In genomic region chr6:35081426-35081851, GRCh38 we compare ENCODE assay signal across 14 cellular contexts. TPM values are rescaled to one million over a fixed set of nuclear protein-coding genes. Genes with fewer than 3 reads are reported as not detected.
DNase-seq lines count a peak whose midpoint lies in the region; ATAC-seq and TF ChIP-seq lines count a peak whose summit lies in the region.
"Had no signal": no experiment of that assay in that cellular context is flagged by ENCODE, and none has a peak within 500 bp of the region (broad histone marks: within the 10 kb centered on the region; RNA-seq: fewer than 3 reads in every experiment).

No MANE protein-coding gene starts in this region.

- H2BK20ac ChIP-seq in H9 (ENCODE audit: low read depth, low read length, poor library complexity, severe bottlenecking) = no peak overlapping the region

- H3K36me3 ChIP-seq in esophagus (ENCODE audit: control insufficient read depth in 2 of 2, insufficient read depth in 2 of 2, low read length in 1 of 2) = peaks cover 8 to 64% of the 10 kb centered on the region in 2 donors

- peaks cover 18 to 23% of the 10 kb centered on the region in 2 experiments for H3K4me1 Mint-ChIP-seq in H9

- H3K79me2 ChIP-seq in H9 (ENCODE audit: insufficient read depth, low read length) = no peaks in the 10 kb centered on the region

- WGBS in H9 (ENCODE audit: extremely low coverage, insufficient read length, low lambda C conversion rate) = no CpG with 5 or more reads among the region's 13 CpGs
- 58 to 59% methylated on average over 13 of the region's 13 CpGs for WGBS in esophagus, 2 donors

- H3K56ac ChIP-seq in H9 (ENCODE audit: insufficient read length, low read depth, low read length) = no peak overlapping the region

- no peak overlapping the region for H4K8ac ChIP-seq in H9 (replicated peaks; ENCODE audit: insufficient read length, low read depth, low read length)

- H3K4me3 Mint-ChIP-seq in H9 = no peak overlapping the region; a peak in 1 of 5 replicates
- H3K4me3 Mint-ChIP-seq: effector memory CD8-positive, alpha-beta T cell had no signal

- no peaks in the 10 kb centered on the region for H3K23me2 ChIP-seq in H9 (ENCODE audit: insufficient read length, low read depth, low read length, poor library complexity, severe bottlenecking)

- H3K27ac Mint-ChIP-seq in H9 = peak overlapping the region; percentile 76 to 95 (median 94); a peak in 6 of 7 replicates
- H3K27ac Mint-ChIP-seq: effector memory CD8-positive, alpha-beta T cell had no signal

- no peak overlapping the region for H2BK120ac ChIP-seq in H9 (ENCODE audit: low read depth, low read length, poor library complexity, severe bottlenecking)

- no peak overlapping the region for H3K4ac ChIP-seq in H9 (ENCODE audit: low read depth, low read length)

- POLR2A ChIA-PET in RWPE1 (lab: Yijun Ruan, JAX; ENCODE audit: low non-redundant PET) = no interaction called here

- H3K23ac ChIP-seq in H9 (ENCODE audit: insufficient read length, low read depth, low read length) = no peak overlapping the region

- no peak overlapping the region for H2AK5ac ChIP-seq in H9 (ENCODE audit: insufficient read length, low read length)

- peaks cover 11 to 53% (median 52%) of the 10 kb centered on the region in 3 experiments for H3K36me3 Mint-ChIP-seq in H9 (ENCODE audit: insufficient read depth in 1 of 3, low read depth in 3 of 3)

- H2BK5ac ChIP-seq in H9 (ENCODE audit: insufficient read length, low read length) = no peak overlapping the region

- no peak overlapping the region for H4K5ac ChIP-seq in H9 (ENCODE audit: insufficient read length, low read depth, low read length)

- H3K4me1 ChIP-seq in H9 (ENCODE audit: insufficient read depth, low read length) (no peaks in the 10 kb centered on the region), esophagus (ENCODE audit: control insufficient read depth in 2 of 2, insufficient read depth in 2 of 2, low read length in 1 of 2) (peaks cover 2 to 13% of the 10 kb centered on the region in 2 donors)
- H3K4me1 ChIP-seq: pancreas had no signal

- no peak overlapping the region for H2AFZ ChIP-seq in H9 (ENCODE audit: low read length)

- TF ChIP-seq CTCF in H9 (conservative IDR thresholded peaks at IDR 0.05) = no peak
- no peak for TF ChIP-seq CTCF in RWPE1 (conservative IDR thresholded peaks at IDR 0.05; ENCODE audit: low read depth)

- no peak overlapping the region for H2BK15ac ChIP-seq in H9 (ENCODE audit: low read depth, low read length)

- H3K9ac ChIP-seq in H9 (ENCODE audit: extremely low read depth, insufficient read length, low read length) = no peak overlapping the region

- DNase-seq in H9 (no peak), RWPE1 (ENCODE audit: low spot score) (no peak), smooth muscle cell of the brain vasculature (ENCODE audit: low read depth, low spot score) (peak; percentile 23), DMS 273 (lab: John Stamatoyannopoulos, UW; ENCODE audit: unreplicated experiment) (no peak), amniotic stem cell (lab: John Stamatoyannopoulos, UW) (no peak)
- no peak for DNase-seq in activated CD8-positive, alpha-beta memory T cell treated with anti-CD3 and anti-CD28 coated beads, Interleukin-2, amount 50 U/mL, for 4 hours
- DNase-seq: activated effector memory CD4-positive, alpha-beta T cell treated with Interleukin-2 at 50 U/mL for 16 hours; DMS79; effector memory CD8-positive, alpha-beta T cell; NCI-H1105; NK-92 treated with Interleukin-12 subunit alpha and Interleukin-12 subunit beta, amount 100 ng/mL, for 24 hours had no signal

- no peak for ATAC-seq in HG03045 (IDR thresholded peaks at IDR 0.05; ENCODE audit: unreplicated experiment)
- ATAC-seq: effector memory CD8-positive, alpha-beta T cell had no signal

- no peaks in the 10 kb centered on the region; a peak in 1 of 5 replicates for H3K9me3 Mint-ChIP-seq in H9
- H3K9me3 Mint-ChIP-seq: effector memory CD8-positive, alpha-beta T cell had no signal

- H3K27ac ChIP-seq in H9 (ENCODE audit: insufficient read length, low read depth, low read length) (no peak overlapping the region), RWPE1 (peak overlapping the region; percentile 53), esophagus (ENCODE audit: low read depth in 2 of 2, low read length in 1 of 2) (peak overlapping the region; percentile 12 to 28)
- H3K27ac ChIP-seq: pancreas had no signal

- H4K91ac ChIP-seq in H9 (ENCODE audit: insufficient read length, low read depth, low read length) = no peak overlapping the region

- CTCF ChIA-PET in RWPE1 (lab: Yijun Ruan, JAX) = no interaction called here

- no peak overlapping the region for H3K18ac ChIP-seq in H9 (ENCODE audit: insufficient read length, low read depth, low read length)

- H3K9me3 ChIP-seq in H9 (ENCODE audit: control insufficient read depth, low read depth, low read length) (no peaks in the 10 kb centered on the region), esophagus (ENCODE audit: control insufficient read depth in 2 of 2, insufficient read depth in 1 of 2, low read depth in 1 of 2, low read length in 1 of 2) (no peaks in the 10 kb centered on the region)
- H3K9me3 ChIP-seq: pancreas had no signal

- H3K14ac ChIP-seq in H9 (ENCODE audit: insufficient read depth, low read length) = no peak overlapping the region

- no peak overlapping the region for H2BK12ac ChIP-seq in H9 (ENCODE audit: insufficient read length, low read depth, low read length)

- H3K27me3 Mint-ChIP-seq in H9 (ENCODE audit: low read depth) = no peaks in the 10 kb centered on the region
- H3K27me3 Mint-ChIP-seq: effector memory CD8-positive, alpha-beta T cell had no signal

- no peak overlapping the region for H3T11ph ChIP-seq in H9 (ENCODE audit: low read length)

- H3K27me3 ChIP-seq in H9 (ENCODE audit: insufficient read depth, low read length) = no peaks in the 10 kb centered on the region
- no peaks in the 10 kb centered on the region for H3K27me3 ChIP-seq in esophagus (ENCODE audit: control insufficient read depth in 1 of 2, insufficient read depth in 2 of 2, low read length in 2 of 2)
- H3K27me3 ChIP-seq: pancreas had no signal

- no peak overlapping the region for H3K4me3 ChIP-seq in esophagus (ENCODE audit: low read depth in 1 of 2, low read length in 2 of 2)
- H3K4me3 ChIP-seq: pancreas had no signal

- no peak overlapping the region for H3K4me2 ChIP-seq in H9 (ENCODE audit: insufficient read depth, insufficient read length, low read length)

- no peaks in the 10 kb centered on the region for H4K20me1 ChIP-seq in H9 (ENCODE audit: control insufficient read depth, insufficient read depth, insufficient read length)

- no peaks in the 10 kb centered on the region for H3K79me1 ChIP-seq in H9 (ENCODE audit: insufficient read depth, low read depth, low read length, poor library complexity, severe bottlenecking)

RNA-seq across cellular contexts. Expression of gene TCP11, which starts 59.7 kb away (rescaled TPM):
- total RNA-seq in H9 (2021) = not detected in 2 replicates
- polyA plus RNA-seq in esophagus = under 1 TPM in 1 of 2 donors, not detected in 1; 0.02 TPM
